Comparison of ENCODE assay signal across 1 cellular context in genomic region chr17:59290146-59290998, GRCh38.
TF ChIP-seq lines count a peak whose summit lies in the region.
"Not testable (repeated sequence)": the region's sequence is repeated elsewhere in the genome, so short reads cannot be mapped to it uniquely, and the experiment has no call there.

No MANE protein-coding gene starts in this region.

TF ChIP-seq in K562, 482 proteins besides CTCF, POLR2A, EP300 and RAD21 (continued from another document and continues in another):
- TF ChIP-seq ARID4B (CRISPR knock-in tag; IDR thresholded peaks at IDR 0.05), result peak; percentile 72; the same call in 1 of the 2 replicates
- peak; percentile 89 for TF ChIP-seq ZNF766 (CRISPR knock-in tag; conservative IDR thresholded peaks at IDR 0.05)
- peak; percentile 14; the same call in 1 of the 2 replicates for TF ChIP-seq ZNF445 (CRISPR knock-in tag; IDR thresholded peaks at IDR 0.05; ENCODE audit: low read depth)
- TF ChIP-seq HIVEP1 (CRISPR knock-in tag; IDR thresholded peaks at IDR 0.05), result peak; percentile 49; the same call in 1 of the 2 replicates
- TF ChIP-seq NFE2L1 (tag; IDR thresholded peaks at IDR 0.05; ENCODE audit: borderline replicate concordance, low read depth), result peak; percentile 62; the same call in 1 of the 2 replicates
- TF ChIP-seq ZNF592 (IDR thresholded peaks at IDR 0.05), result peak; percentile 99
- peak; percentile 96 for TF ChIP-seq ZNF644 (tag; IDR thresholded peaks at IDR 0.05; ENCODE audit: low read depth)
- peak; percentile 76; the same call in 1 of the 2 replicates for TF ChIP-seq TFAP4 (CRISPR knock-in tag; IDR thresholded peaks at IDR 0.05; ENCODE audit: borderline replicate concordance)
- TF ChIP-seq ETV1 (tag; conservative IDR thresholded peaks at IDR 0.05; ENCODE audit: low read depth), result peak; percentile 42
- peak; percentile 95 for TF ChIP-seq ZNF197 (CRISPR knock-in tag; IDR thresholded peaks at IDR 0.05; ENCODE audit: low read depth)
- peak; percentile 73; the same call in 1 of the 2 replicates for TF ChIP-seq ZNF583 (CRISPR knock-in tag; IDR thresholded peaks at IDR 0.05)
- TF ChIP-seq USF1 (CRISPR knock-in tag; IDR thresholded peaks at IDR 0.05), result peak; percentile 86
- TF ChIP-seq ZBTB9 (CRISPR knock-in tag; IDR thresholded peaks at IDR 0.05), result peak; percentile 91
- TF ChIP-seq SP1 (CRISPR knock-in tag; IDR thresholded peaks at IDR 0.05), result peak; percentile 87; the same call in 1 of the 2 replicates
- TF ChIP-seq HLTF (IDR thresholded peaks at IDR 0.05), result peak; percentile 65; the same call in 1 of the 2 replicates
- peak; percentile 92 for TF ChIP-seq PTTG1 (tag; IDR thresholded peaks at IDR 0.05; ENCODE audit: low read depth)
- TF ChIP-seq CBFA2T2 (conservative IDR thresholded peaks at IDR 0.05), result peak; percentile 98
- TF ChIP-seq NONO (IDR thresholded peaks at IDR 0.05; ENCODE audit: low read depth in 2 of 2, low read length in 1 of 2), result peak in 1 of 2 experiments; percentile 81; a peak in 1 of 4 replicates
- peak; percentile 77; the same call in 1 of the 2 replicates for TF ChIP-seq KHSRP (IDR thresholded peaks at IDR 0.05)
- peak; percentile 90; the same call in 1 of the 2 replicates for TF ChIP-seq ZKSCAN8 (CRISPR knock-in tag; IDR thresholded peaks at IDR 0.05)
- TF ChIP-seq DPF2 (IDR thresholded peaks at IDR 0.05), result peak; percentile 98
- TF ChIP-seq NCOA2 (IDR thresholded peaks at IDR 0.05; ENCODE audit: partially characterized antibody in 2 of 2), result peak; percentile 77 to 82
- TF ChIP-seq BRD9 (IDR thresholded peaks at IDR 0.05; ENCODE audit: low read depth, partially characterized antibody), result peak; percentile 91
- peak; percentile 82; the same call in 1 of the 2 replicates for TF ChIP-seq MTF1 (CRISPR knock-in tag; IDR thresholded peaks at IDR 0.05; ENCODE audit: borderline replicate concordance)
- TF ChIP-seq CREB1 (IDR thresholded peaks at IDR 0.05), result peak; percentile 48; the same call in 1 of the 2 replicates
- not testable (repeated sequence) for TF ChIP-seq CREB1 (CRISPR knock-in tag; IDR thresholded peaks at IDR 0.05); ETV6 (CRISPR knock-in tag; IDR thresholded peaks at IDR 0.05; ENCODE audit: borderline replicate concordance)
- TF ChIP-seq CTBP1 (IDR thresholded peaks at IDR 0.05; ENCODE audit: borderline replicate concordance), result peak; percentile 92
- TF ChIP-seq ELF1 (tag; IDR thresholded peaks at IDR 0.05), result peak; percentile 29; the same call in 1 of the 2 replicates
- peak in 1 of 2 experiments; percentile 55; a peak in 2 of 4 replicates for TF ChIP-seq CSDE1 (IDR thresholded peaks at IDR 0.05)
- TF ChIP-seq SRF (CRISPR knock-in tag; IDR thresholded peaks at IDR 0.05), result peak in 1 of 2 experiments; percentile 72; a peak in 2 of 4 replicates
- peak; percentile 64; the same call in 1 of the 2 replicates for TF ChIP-seq RAD51 (IDR thresholded peaks at IDR 0.05; ENCODE audit: borderline replicate concordance, low read depth)
- TF ChIP-seq E2F8 (IDR thresholded peaks at IDR 0.05; ENCODE audit: low read depth, partially characterized antibody), result peak; percentile 67
- TF ChIP-seq KDM1A (IDR thresholded peaks at IDR 0.05), result peak; percentile 96 to 97
- peak; percentile 64; the same call in 1 of the 2 replicates for TF ChIP-seq AFF4 (CRISPR knock-in tag; IDR thresholded peaks at IDR 0.05)
- TF ChIP-seq ETV6 (IDR thresholded peaks at IDR 0.05; ENCODE audit: borderline replicate concordance in 1 of 2, low read depth in 2 of 2, low read length in 1 of 2), result peak in 1 of 2 experiments; percentile 74; a peak in 1 of 4 replicates
- peak; percentile 89 for TF ChIP-seq ETV5 (CRISPR knock-in tag; IDR thresholded peaks at IDR 0.05; ENCODE audit: low read depth)
- TF ChIP-seq MLLT1 (IDR thresholded peaks at IDR 0.05), result peak in 1 of 2 experiments; percentile 51; a peak in 1 of 4 replicates
- 0 out of 2 replicates have a peak, but pooled peaks have one; percentile 55 for TF ChIP-seq HEY1 (CRISPR knock-in tag; IDR thresholded peaks at IDR 0.05; ENCODE audit: borderline replicate concordance)
- peak; percentile 93 for TF ChIP-seq HSF4 (CRISPR knock-in tag; IDR thresholded peaks at IDR 0.05; ENCODE audit: borderline replicate concordance)
